1 cellular context compared by ENCODE assay signal in the genomic region with DNA sequence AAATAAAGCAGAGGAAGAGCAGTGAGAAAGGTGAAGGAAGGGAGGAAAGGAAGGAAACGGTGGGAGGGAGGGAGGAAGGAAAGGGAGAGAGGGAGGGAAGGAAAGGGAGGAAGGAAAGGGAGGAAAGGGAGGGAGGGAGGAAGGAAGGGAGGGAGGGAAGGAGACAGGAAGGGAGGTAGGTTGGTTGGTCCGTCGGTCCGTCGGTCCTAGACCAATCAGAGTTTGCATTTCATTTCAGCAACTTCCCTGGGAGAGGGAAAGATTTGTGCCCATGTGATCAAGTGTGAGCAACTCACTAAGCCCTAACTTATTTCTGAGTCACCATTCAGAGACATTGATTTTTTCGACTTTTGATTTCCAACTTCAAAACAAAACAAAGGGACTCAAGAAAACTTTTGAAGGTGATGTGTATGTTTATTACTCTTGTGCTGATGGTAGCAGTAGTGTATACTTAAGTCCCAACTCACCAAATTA.
TF ChIP-seq lines count a peak whose summit lies in the region.

No MANE protein-coding gene starts in this region.

TF ChIP-seq in K562, 482 proteins besides CTCF, POLR2A, EP300 and RAD21 (continued from another document):
- TF ChIP-seq, protein P1, sequence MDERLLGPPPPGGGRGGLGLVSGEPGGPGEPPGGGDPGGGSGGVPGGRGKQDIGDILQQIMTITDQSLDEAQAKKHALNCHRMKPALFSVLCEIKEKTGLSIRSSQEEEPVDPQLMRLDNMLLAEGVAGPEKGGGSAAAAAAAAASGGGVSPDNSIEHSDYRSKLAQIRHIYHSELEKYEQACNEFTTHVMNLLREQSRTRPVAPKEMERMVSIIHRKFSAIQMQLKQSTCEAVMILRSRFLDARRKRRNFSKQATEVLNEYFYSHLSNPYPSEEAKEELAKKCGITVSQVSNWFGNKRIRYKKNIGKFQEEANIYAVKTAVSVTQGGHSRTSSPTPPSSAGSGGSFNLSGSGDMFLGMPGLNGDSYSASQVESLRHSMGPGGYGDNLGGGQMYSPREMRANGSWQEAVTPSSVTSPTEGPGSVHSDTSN (CRISPR knock-in tag; IDR thresholded peaks at IDR 0.05; ENCODE audit: low read depth), result no peak
- TF ChIP-seq, protein P1 (tag; conservative IDR thresholded peaks at IDR 0.05; ENCODE audit: low read depth), result no peak
- TF ChIP-seq FOXA3 (CRISPR knock-in tag; conservative IDR thresholded peaks at IDR 0.05 in 1 of 2, IDR thresholded peaks at IDR 0.05 in 1 of 2) (no peak), HDGF (IDR thresholded peaks at IDR 0.05) (peak; percentile 27; the same call in 1 of the 2 replicates)
- TF ChIP-seq, protein P2, sequence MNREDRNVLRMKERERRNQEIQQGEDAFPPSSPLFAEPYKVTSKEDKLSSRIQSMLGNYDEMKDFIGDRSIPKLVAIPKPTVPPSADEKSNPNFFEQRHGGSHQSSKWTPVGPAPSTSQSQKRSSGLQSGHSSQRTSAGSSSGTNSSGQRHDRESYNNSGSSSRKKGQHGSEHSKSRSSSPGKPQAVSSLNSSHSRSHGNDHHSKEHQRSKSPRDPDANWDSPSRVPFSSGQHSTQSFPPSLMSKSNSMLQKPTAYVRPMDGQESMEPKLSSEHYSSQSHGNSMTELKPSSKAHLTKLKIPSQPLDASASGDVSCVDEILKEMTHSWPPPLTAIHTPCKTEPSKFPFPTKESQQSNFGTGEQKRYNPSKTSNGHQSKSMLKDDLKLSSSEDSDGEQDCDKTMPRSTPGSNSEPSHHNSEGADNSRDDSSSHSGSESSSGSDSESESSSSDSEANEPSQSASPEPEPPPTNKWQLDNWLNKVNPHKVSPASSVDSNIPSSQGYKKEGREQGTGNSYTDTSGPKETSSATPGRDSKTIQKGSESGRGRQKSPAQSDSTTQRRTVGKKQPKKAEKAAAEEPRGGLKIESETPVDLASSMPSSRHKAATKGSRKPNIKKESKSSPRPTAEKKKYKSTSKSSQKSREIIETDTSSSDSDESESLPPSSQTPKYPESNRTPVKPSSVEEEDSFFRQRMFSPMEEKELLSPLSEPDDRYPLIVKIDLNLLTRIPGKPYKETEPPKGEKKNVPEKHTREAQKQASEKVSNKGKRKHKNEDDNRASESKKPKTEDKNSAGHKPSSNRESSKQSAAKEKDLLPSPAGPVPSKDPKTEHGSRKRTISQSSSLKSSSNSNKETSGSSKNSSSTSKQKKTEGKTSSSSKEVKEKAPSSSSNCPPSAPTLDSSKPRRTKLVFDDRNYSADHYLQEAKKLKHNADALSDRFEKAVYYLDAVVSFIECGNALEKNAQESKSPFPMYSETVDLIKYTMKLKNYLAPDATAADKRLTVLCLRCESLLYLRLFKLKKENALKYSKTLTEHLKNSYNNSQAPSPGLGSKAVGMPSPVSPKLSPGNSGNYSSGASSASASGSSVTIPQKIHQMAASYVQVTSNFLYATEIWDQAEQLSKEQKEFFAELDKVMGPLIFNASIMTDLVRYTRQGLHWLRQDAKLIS (CRISPR knock-in tag; IDR thresholded peaks at IDR 0.05), result no peak
- TF ChIP-seq, protein P3, sequence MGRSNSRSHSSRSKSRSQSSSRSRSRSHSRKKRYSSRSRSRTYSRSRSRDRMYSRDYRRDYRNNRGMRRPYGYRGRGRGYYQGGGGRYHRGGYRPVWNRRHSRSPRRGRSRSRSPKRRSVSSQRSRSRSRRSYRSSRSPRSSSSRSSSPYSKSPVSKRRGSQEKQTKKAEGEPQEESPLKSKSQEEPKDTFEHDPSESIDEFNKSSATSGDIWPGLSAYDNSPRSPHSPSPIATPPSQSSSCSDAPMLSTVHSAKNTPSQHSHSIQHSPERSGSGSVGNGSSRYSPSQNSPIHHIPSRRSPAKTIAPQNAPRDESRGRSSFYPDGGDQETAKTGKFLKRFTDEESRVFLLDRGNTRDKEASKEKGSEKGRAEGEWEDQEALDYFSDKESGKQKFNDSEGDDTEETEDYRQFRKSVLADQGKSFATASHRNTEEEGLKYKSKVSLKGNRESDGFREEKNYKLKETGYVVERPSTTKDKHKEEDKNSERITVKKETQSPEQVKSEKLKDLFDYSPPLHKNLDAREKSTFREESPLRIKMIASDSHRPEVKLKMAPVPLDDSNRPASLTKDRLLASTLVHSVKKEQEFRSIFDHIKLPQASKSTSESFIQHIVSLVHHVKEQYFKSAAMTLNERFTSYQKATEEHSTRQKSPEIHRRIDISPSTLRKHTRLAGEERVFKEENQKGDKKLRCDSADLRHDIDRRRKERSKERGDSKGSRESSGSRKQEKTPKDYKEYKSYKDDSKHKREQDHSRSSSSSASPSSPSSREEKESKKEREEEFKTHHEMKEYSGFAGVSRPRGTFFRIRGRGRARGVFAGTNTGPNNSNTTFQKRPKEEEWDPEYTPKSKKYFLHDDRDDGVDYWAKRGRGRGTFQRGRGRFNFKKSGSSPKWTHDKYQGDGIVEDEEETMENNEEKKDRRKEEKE (IDR thresholded peaks at IDR 0.05; ENCODE audit: borderline replicate concordance in 1 of 2, control insufficient read depth in 1 of 2, low read depth in 2 of 2, low read length in 1 of 2), result 0 out of 4 replicates have a peak, but pooled peaks of 1 of the 2 experiments have one; percentile 44
- TF ChIP-seq, protein P4, sequence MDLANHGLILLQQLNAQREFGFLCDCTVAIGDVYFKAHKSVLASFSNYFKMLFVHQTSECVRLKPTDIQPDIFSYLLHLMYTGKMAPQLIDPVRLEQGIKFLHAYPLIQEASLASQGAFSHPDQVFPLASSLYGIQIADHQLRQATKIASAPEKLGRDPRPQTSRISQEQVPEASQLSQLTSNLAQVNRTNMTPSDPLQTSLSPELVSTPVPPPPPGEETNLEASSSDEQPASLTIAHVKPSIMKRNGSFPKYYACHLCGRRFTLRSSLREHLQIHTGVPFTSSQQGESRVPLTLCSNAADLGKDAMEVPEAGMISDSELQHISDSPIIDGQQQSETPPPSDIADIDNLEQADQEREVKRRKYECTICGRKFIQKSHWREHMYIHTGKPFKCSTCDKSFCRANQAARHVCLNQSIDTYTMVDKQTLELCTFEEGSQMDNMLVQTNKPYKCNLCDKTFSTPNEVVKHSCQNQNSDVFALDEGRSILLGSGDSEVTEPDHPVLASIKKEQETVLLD (IDR thresholded peaks at IDR 0.05), result 0 out of 2 replicates have a peak, but pooled peaks have one; percentile 38
